32 cellular contexts compared by ENCODE assay signal in genomic region chr22:22574361-22574760, GRCh38. TPM values are rescaled to one million over a fixed set of nuclear protein-coding genes. Genes with fewer than 3 reads are reported as not detected.
"Had no signal": no experiment of that assay in that cellular context is flagged by ENCODE, and none has a peak within 500 bp of the region (broad histone marks: within the 10 kb centered on the region; RNA-seq: fewer than 3 reads in every experiment).

No MANE protein-coding gene starts in this region.

- ATAC-seq: stimulated activated effector memory CD8-positive, alpha-beta T cell treated with anti-CD3 and anti-CD28 coated beads, Interleukin-12 subunit alpha, Interleukin-12 subunit beta, amount 100 ng/mL, for 72 hours; stimulated activated memory B cell treated with anti-CD40 and anti-IgM and Interleukin-4, amounts not matched to agents 10 μg/mL and 1 μg/mL and 100 μg/mL, for 72 hours; stimulated activated naive B cell treated with anti-CD40 and anti-IgM and Interleukin-4, amounts not matched to agents 10 μg/mL and 1 μg/mL and 100 μg/mL, for 72 hours; stimulated activated naive CD8-positive, alpha-beta T cell treated with anti-CD3 and anti-CD28 coated beads, Interleukin-15, amount 100 ng/mL, for 72 hours; stimulated activated naive CD8-positive, alpha-beta T cell treated with anti-CD3 and anti-CD28 coated beads, Interleukin-15, Interleukin-2, amounts not matched to agents 100 U/mL and 50 U/mL, for 24 hours; upper lobe of right lung had no signal

- H3K27ac ChIP-seq: stomach, suprapubic skin, testis, thoracic aorta, thyroid gland, tibial artery, tibial nerve, transverse colon, upper lobe of left lung, upper lobe of right lung, uterus, vagina had no signal

- H3K9me3 ChIP-seq: stomach, suprapubic skin, testis, thoracic aorta, thyroid gland, tibial artery, tibial nerve, transverse colon, upper lobe of left lung, upper lobe of right lung, uterus, vagina had no signal

- H3K36me3 Mint-ChIP-seq: stimulated activated effector memory CD8-positive, alpha-beta T cell treated with anti-CD3 and anti-CD28 coated beads, Interleukin-12 subunit alpha, Interleukin-12 subunit beta, amount 100 ng/mL, for 72 hours; stimulated activated memory B cell treated with anti-CD40 and anti-IgM and Interleukin-4, amounts not matched to agents 10 μg/mL and 1 μg/mL and 100 μg/mL, for 72 hours; stimulated activated naive B cell treated with anti-CD40 and anti-IgM and Interleukin-4, amounts not matched to agents 10 μg/mL and 1 μg/mL and 100 μg/mL, for 72 hours; type B pancreatic cell had no signal

- H3K4me1 ChIP-seq: stomach, suprapubic skin, testis, thyroid gland, tibial nerve, transverse colon, upper lobe of left lung, upper lobe of right lung, uterus, vagina had no signal

- H3K4me3 ChIP-seq: stomach, suprapubic skin, testis, thoracic aorta, thyroid gland, tibial artery, tibial nerve, transverse colon, upper lobe of left lung, upper lobe of right lung, uterus, vagina had no signal

- DNase-seq: stimulated activated CD4-positive, alpha-beta T cell treated with anti-CD3 and anti-CD28 coated beads, Interleukin-2, amount 100 ng/mL, for 48 hours; stimulated activated CD4-positive, alpha-beta T cell treated with anti-CD3 and anti-CD28 coated beads, Interleukin-4, amount 100 ng/mL, for 1 hour; stimulated activated CD4-positive, alpha-beta T cell treated with anti-CD3 and anti-CD28 coated beads, Interleukin-4, amount 100 ng/mL, for 24 hours; stimulated activated CD4-positive, alpha-beta T cell treated with anti-CD3 and anti-CD28 coated beads, Interleukin-4, amount 100 ng/mL, for 4 hours; stimulated activated CD8-positive, alpha-beta memory T cell treated with anti-CD3 and anti-CD28 coated beads, Interleukin-4, amount 100 ng/mL, for 48 hours; stimulated activated naive B cell treated with anti-CD40 and anti-IgM and Interleukin-4, amounts not matched to agents 10 μg/mL and 1 μg/mL and 100 μg/mL, for 72 hours; stimulated activated naive CD4-positive, alpha-beta T cell; stimulated activated naive CD4-positive, alpha-beta T cell treated with Interleukin-2 at 50 U/mL for 16 hours; stimulated activated naive CD8-positive, alpha-beta T cell treated with anti-CD3 and anti-CD28 coated beads, Interleukin-15, amount 100 ng/mL, for 72 hours; stimulated activated naive CD8-positive, alpha-beta T cell treated with anti-CD3 and anti-CD28 coated beads, Interleukin-15, Interleukin-2, amounts not matched to agents 100 U/mL and 50 U/mL, for 24 hours; stomach; substantia nigra; testis; thyroid gland; tibial artery; transverse colon; trophoblast cell; upper lobe of left lung; upper lobe of right lung; uterus had no signal

- H3K4me3 Mint-ChIP-seq: stimulated activated effector memory CD8-positive, alpha-beta T cell treated with anti-CD3 and anti-CD28 coated beads, Interleukin-12 subunit alpha, Interleukin-12 subunit beta, amount 100 ng/mL, for 72 hours; stimulated activated memory B cell treated with anti-CD40 and anti-IgM and Interleukin-4, amounts not matched to agents 10 μg/mL and 1 μg/mL and 100 μg/mL, for 72 hours; stimulated activated naive B cell treated with anti-CD40 and anti-IgM and Interleukin-4, amounts not matched to agents 10 μg/mL and 1 μg/mL and 100 μg/mL, for 72 hours; stimulated activated naive CD8-positive, alpha-beta T cell treated with anti-CD3 and anti-CD28 coated beads, Interleukin-15, amount 100 ng/mL, for 72 hours; stimulated activated naive CD8-positive, alpha-beta T cell treated with anti-CD3 and anti-CD28 coated beads, Interleukin-15, Interleukin-2, amounts not matched to agents 100 ng/mL and 50 ng/mL, for 24 hours; type B pancreatic cell had no signal

- H3K4me1 Mint-ChIP-seq: stimulated activated effector memory CD8-positive, alpha-beta T cell treated with anti-CD3 and anti-CD28 coated beads, Interleukin-12 subunit alpha, Interleukin-12 subunit beta, amount 100 ng/mL, for 72 hours; stimulated activated naive CD8-positive, alpha-beta T cell treated with anti-CD3 and anti-CD28 coated beads, Interleukin-15, amount 100 ng/mL, for 72 hours had no signal

- H3K27ac Mint-ChIP-seq: stimulated activated effector memory CD8-positive, alpha-beta T cell treated with anti-CD3 and anti-CD28 coated beads, Interleukin-12 subunit alpha, Interleukin-12 subunit beta, amount 100 ng/mL, for 72 hours; stimulated activated memory B cell treated with anti-CD40 and anti-IgM and Interleukin-4, amounts not matched to agents 10 μg/mL and 1 μg/mL and 100 μg/mL, for 72 hours; stimulated activated naive B cell treated with anti-CD40 and anti-IgM and Interleukin-4, amounts not matched to agents 10 μg/mL and 1 μg/mL and 100 μg/mL, for 72 hours; stimulated activated naive CD8-positive, alpha-beta T cell treated with anti-CD3 and anti-CD28 coated beads, Interleukin-15, amount 100 ng/mL, for 72 hours; stimulated activated naive CD8-positive, alpha-beta T cell treated with anti-CD3 and anti-CD28 coated beads, Interleukin-15, Interleukin-2, amounts not matched to agents 100 ng/mL and 50 ng/mL, for 24 hours; type B pancreatic cell had no signal

- H3K36me3 ChIP-seq: stomach, suprapubic skin, thoracic aorta, thyroid gland, tibial artery, tibial nerve, transverse colon, upper lobe of left lung, upper lobe of right lung, uterus, vagina had no signal

- H3K27me3 ChIP-seq: testis, thyroid gland, tibial nerve, upper lobe of left lung, uterus, vagina had no signal

- H3K9me3 Mint-ChIP-seq: stimulated activated effector memory CD8-positive, alpha-beta T cell treated with anti-CD3 and anti-CD28 coated beads, Interleukin-12 subunit alpha, Interleukin-12 subunit beta, amount 100 ng/mL, for 72 hours; stimulated activated naive B cell treated with anti-CD40 and anti-IgM and Interleukin-4, amounts not matched to agents 10 μg/mL and 1 μg/mL and 100 μg/mL, for 72 hours; stimulated activated naive CD8-positive, alpha-beta T cell treated with anti-CD3 and anti-CD28 coated beads, Interleukin-15, amount 100 ng/mL, for 72 hours; stimulated activated naive CD8-positive, alpha-beta T cell treated with anti-CD3 and anti-CD28 coated beads, Interleukin-15, Interleukin-2, amounts not matched to agents 100 ng/mL and 50 ng/mL, for 24 hours; type B pancreatic cell had no signal

RNA-seq across cellular contexts. Expression of gene PRAME, which starts 15.3 kb away (rescaled TPM):
- total RNA-seq: stomach, subcutaneous adipose tissue, suprapubic skin, temporal lobe, thoracic aorta, tibial nerve, upper lobe of right lung, ureter, urinary bladder, vagina had no signal
- polyA plus RNA-seq: stomach, urinary bladder had no signal

RNA-seq across cellular contexts. Expression of gene ZNF280A, which starts 54.3 kb away (rescaled TPM):
- total RNA-seq: stomach, subcutaneous adipose tissue, suprapubic skin, temporal lobe, thoracic aorta, thyroid gland, transverse colon, upper lobe of left lung, upper lobe of right lung, ureter, urinary bladder, uterus, vagina had no signal
- polyA plus RNA-seq: stomach, urinary bladder had no signal
